20 cellular contexts compared by ENCODE assay signal in genomic region chr22:47075568-47075967, GRCh38.
"Had no signal": no experiment of that assay in that cellular context is flagged by ENCODE, and none has a peak within 500 bp of the region (broad histone marks: within the 10 kb centered on the region; RNA-seq: fewer than 3 reads in every experiment).

No MANE protein-coding gene starts in this region.

- ATAC-seq: HepG2 had no signal

- H3K9ac ChIP-seq: KMS-11 had no signal

- H3K4me2 ChIP-seq: KMS-11 had no signal

- H3K27ac ChIP-seq: KMS-11 had no signal

- FAIRE-seq: HepG2, RCC 7860 had no signal

- DNase-seq: IMR-90, Kasumi-1, MM.1S, NCI-H1092 treated with DMSO at 0.1 percent for 48 hours, NCI-H1436, NCI-H187, NCI-H2029, NCI-H2081 treated with DMSO at 0.1 percent for 48 hours, NCI-H2171, NCI-H226, NCI-H446, NCI-H510A, NCI-H524 treated with DMSO at 0.1 percent for 48 hours, NCI-H69, NCI-H774, RPMI8226, SHP77 had no signal
